ENCODE assay signal across 18 cellular contexts in the genomic region with DNA sequence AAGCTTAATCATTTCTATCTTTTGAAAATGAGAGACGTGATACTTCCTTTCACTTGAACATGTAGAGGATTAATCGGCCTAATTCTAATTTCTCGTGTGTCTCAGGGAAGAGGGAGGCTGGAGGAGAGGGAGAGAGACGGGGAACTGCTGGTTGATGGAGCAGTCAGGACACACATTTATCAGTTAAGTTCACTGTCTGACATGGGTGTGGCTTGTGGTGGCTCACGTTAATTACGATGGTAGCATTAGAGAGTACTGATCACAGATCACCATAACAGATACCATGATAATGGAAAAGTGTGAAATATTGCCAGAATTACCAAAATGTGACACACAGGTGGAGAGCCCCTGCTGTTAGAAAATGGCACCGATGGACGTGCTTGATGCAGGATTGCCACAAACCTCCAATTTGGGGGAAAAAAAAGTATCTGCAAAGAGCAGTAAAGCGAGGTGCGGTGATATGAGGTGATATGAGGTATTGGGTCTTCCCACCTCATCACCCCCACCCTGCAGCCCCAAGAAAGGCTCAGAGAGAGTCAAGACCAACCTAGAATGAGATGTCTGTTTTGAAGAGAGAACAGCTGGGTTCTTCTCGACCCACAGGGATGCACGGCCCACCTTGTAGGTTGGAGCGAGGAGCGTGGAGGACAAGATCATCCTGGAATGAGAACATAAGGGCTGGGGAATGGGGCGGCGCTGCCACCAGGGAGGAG. TPM values are rescaled to one million over a fixed set of nuclear protein-coding genes. Genes with fewer than 3 reads are reported as not detected.
DNase-seq lines count a peak whose midpoint lies in the region; ATAC-seq and TF ChIP-seq lines count a peak whose summit lies in the region.
"Had no signal": no experiment of that assay in that cellular context is flagged by ENCODE, and none has a peak within 500 bp of the region (broad histone marks: within the 10 kb centered on the region; RNA-seq: fewer than 3 reads in every experiment).

No MANE protein-coding gene starts in this region.

- peaks cover 0 to 7% (median 4%) of the 10 kb centered on the region in 7 donors for H3K9me3 Mint-ChIP-seq in CD4-positive, CD25-positive, alpha-beta regulatory T cell
- peaks cover 4 to 11% (median 8%) of the 10 kb centered on the region in 5 donors for H3K9me3 Mint-ChIP-seq in CD8-positive, alpha-beta memory T cell
- H3K9me3 Mint-ChIP-seq in central memory CD8-positive, alpha-beta T cell: peaks cover 13% of the 10 kb centered on the region

- peaks cover 25 to 60% (median 45%) of the 10 kb centered on the region in 4 donors for H3K4me1 Mint-ChIP-seq in CD4-positive, CD25-positive, alpha-beta regulatory T cell
- H3K4me1 Mint-ChIP-seq in CD8-positive, alpha-beta memory T cell: peaks cover 56 to 74% (median 70%) of the 10 kb centered on the region in 3 donors
- H3K4me1 Mint-ChIP-seq in central memory CD8-positive, alpha-beta T cell: peaks cover 61% of the 10 kb centered on the region

- H3K27me3 Mint-ChIP-seq in CD4-positive, CD25-positive, alpha-beta regulatory T cell: peaks cover 11% of the 10 kb centered on the region
- peaks cover 0 to 4% of the 10 kb centered on the region in 2 donors for H3K27me3 Mint-ChIP-seq in CD8-positive, alpha-beta memory T cell
- no peaks in the 10 kb centered on the region for H3K27me3 Mint-ChIP-seq in central memory CD8-positive, alpha-beta T cell

- peaks cover 46% of the 10 kb centered on the region for H3K36me3 Mint-ChIP-seq in CD4-positive, CD25-positive, alpha-beta regulatory T cell
- H3K36me3 Mint-ChIP-seq in CD8-positive, alpha-beta memory T cell: peaks cover 27 to 30% (median 29%) of the 10 kb centered on the region in 3 donors
- peaks cover 26% of the 10 kb centered on the region for H3K36me3 Mint-ChIP-seq in central memory CD8-positive, alpha-beta T cell (ENCODE audit: insufficient read depth)

- peak overlapping the region in 2 of 3 donors; percentile 10 to 71 for H3K27ac Mint-ChIP-seq in CD4-positive, CD25-positive, alpha-beta regulatory T cell
- H3K27ac Mint-ChIP-seq in CD8-positive, alpha-beta memory T cell: peak overlapping the region in 7 of 8 donors; percentile 20 to 87 (median 70)
- peak overlapping the region; percentile 68 for H3K27ac Mint-ChIP-seq in central memory CD8-positive, alpha-beta T cell (ENCODE audit: low read depth)

- no peak overlapping the region for H3K4me3 ChIP-seq in CD4-positive, CD25-positive, alpha-beta regulatory T cell (ENCODE audit: low read depth, low read length)
- no peak overlapping the region for H3K4me3 ChIP-seq in CD8-positive, alpha-beta memory T cell (ENCODE audit: low read length)
- no peak overlapping the region for H3K4me3 ChIP-seq in mucosa of descending colon
- H3K4me3 ChIP-seq: HAP-1, MG63 had no signal

- no peak overlapping the region for H3K27ac ChIP-seq in CD4-positive, CD25-positive, alpha-beta regulatory T cell (ENCODE audit: insufficient read depth, low read length, poor library complexity, severe bottlenecking)
- H3K27ac ChIP-seq in CD8-positive, alpha-beta memory T cell (ENCODE audit: low read depth, low read length): no peak overlapping the region
- H3K27ac ChIP-seq: KMS-11 had no signal

- peaks cover 13% of the 10 kb centered on the region for H3K4me1 ChIP-seq in CD4-positive, CD25-positive, alpha-beta regulatory T cell (ENCODE audit: control insufficient read depth, insufficient read depth, low read length, poor library complexity, severe bottlenecking)
- peaks cover 31% of the 10 kb centered on the region for H3K4me1 ChIP-seq in CD8-positive, alpha-beta memory T cell (ENCODE audit: insufficient read depth, low read length)
- no peaks in the 10 kb centered on the region for H3K4me1 ChIP-seq in mucosa of descending colon (ENCODE audit: low read depth)
- H3K4me1 ChIP-seq: HAP-1 had no signal

- peaks cover 0 to 2% of the 10 kb centered on the region in 2 experiments for H3K9me3 ChIP-seq in CD4-positive, CD25-positive, alpha-beta regulatory T cell (ENCODE audit: control insufficient read depth in 2 of 2, low read length in 2 of 2)
- H3K9me3 ChIP-seq in CD8-positive, alpha-beta memory T cell (ENCODE audit: low read length): peaks cover 4% of the 10 kb centered on the region
- H3K9me3 ChIP-seq in mucosa of descending colon: peaks cover 13% of the 10 kb centered on the region

- H3K4me3 Mint-ChIP-seq in CD4-positive, CD25-positive, alpha-beta regulatory T cell: peak overlapping the region in 1 of 4 donors; percentile 33
- peak overlapping the region in 2 of 7 donors; percentile 20 to 84 for H3K4me3 Mint-ChIP-seq in CD8-positive, alpha-beta memory T cell
- H3K4me3 Mint-ChIP-seq in central memory CD8-positive, alpha-beta T cell: no peak overlapping the region

- intact Hi-C loops in posterior vena cava (cut with DNase I) (no loop called here), mucosa of descending colon (cut with DNase I, micrococcal nuclease) (no loop called here)

- TF ChIP-seq CTCF in mucosa of descending colon (IDR thresholded peaks at IDR 0.05): no peak

- POLR2A ChIA-PET in CD8-positive, alpha-beta memory T cell (lab: Charles Lee): no interaction called here

- H3K36me3 ChIP-seq in CD4-positive, CD25-positive, alpha-beta regulatory T cell (ENCODE audit: control insufficient read depth, insufficient read depth, low read length): peaks cover 5% of the 10 kb centered on the region
- no peaks in the 10 kb centered on the region for H3K36me3 ChIP-seq in CD8-positive, alpha-beta memory T cell (ENCODE audit: insufficient read depth, low read length)
- H3K36me3 ChIP-seq in mucosa of descending colon (ENCODE audit: low read depth): no peaks in the 10 kb centered on the region
- H3K36me3 ChIP-seq: HAP-1 had no signal

- no peaks in the 10 kb centered on the region for H3K27me3 ChIP-seq in CD4-positive, CD25-positive, alpha-beta regulatory T cell (ENCODE audit: control insufficient read depth, insufficient read depth, low read length)
- no peaks in the 10 kb centered on the region for H3K27me3 ChIP-seq in CD8-positive, alpha-beta memory T cell (ENCODE audit: insufficient read depth, low read length, poor library complexity, severe bottlenecking)
- H3K27me3 ChIP-seq: MG63 had no signal

- ATAC-seq in CD4-positive, CD25-positive, alpha-beta regulatory T cell (ENCODE audit: low read depth in 2 of 2): no peak
- ATAC-seq in central memory CD8-positive, alpha-beta T cell (replicated peaks; ENCODE audit: extremely low read depth, poor library complexity, severe bottlenecking): no peak
- ATAC-seq in GM21529 (IDR thresholded peaks at IDR 0.05; ENCODE audit: unreplicated experiment) (no peak), mucosa of descending colon (no peak)
- ATAC-seq: HepG2, Right ventricle myocardium inferior had no signal

- DNase-seq in CD4-positive, CD25-positive, alpha-beta regulatory T cell: no peak
- no peak for DNase-seq in CD8-positive, alpha-beta memory T cell
- DNase-seq in central memory CD8-positive, alpha-beta T cell (ENCODE audit: low spot score in 2 of 2): no peak
- DNase-seq in posterior vena cava (ENCODE audit: low spot score): peak; percentile 35
- DNase-seq in mucosa of descending colon: no peak
- DNase-seq in mucosa of gallbladder (ENCODE audit: low spot score): no peak
- DNase-seq: AML-193, DMS79, MG63, NCI-H1092, NCI-H146, NCI-H2081 treated with DMSO at 0.1 percent for 48 hours, NCI-H510A treated with DMSO at 0.1 percent for 48 hours had no signal

- CTCF ChIA-PET in CD8-positive, alpha-beta memory T cell (lab: Charles Lee): interaction anchor here (1.0 kb wide), 1 partner anchor 18 kb away, joined by 3 read pairs; no protein-coding TSS in a partner anchor

RNA-seq across cellular contexts. Expression of gene ZBED4, which starts 19.7 kb away (rescaled TPM):
- total RNA-seq in CD4-positive, CD25-positive, alpha-beta regulatory T cell: 17.1 TPM
- polyA plus RNA-seq in CD4-positive, CD25-positive, alpha-beta regulatory T cell: 1 to 10 TPM; 6.1 to 7.4 (median 6.9) TPM
- 10 to 100 TPM; 24.2 to 24.3 TPM for total RNA-seq in CD8-positive, alpha-beta memory T cell
- 11.1 TPM for polyA plus RNA-seq in CD8-positive, alpha-beta memory T cell
- total RNA-seq in posterior vena cava (1 to 10 TPM; 7.3 to 8.5 TPM), mucosa of descending colon (10 to 100 TPM; 13.7 to 18.2 (median 18.1) TPM), mucosa of gallbladder (11.2 TPM)

RNA-seq across cellular contexts. Expression of gene ALG12, which starts 44.9 kb away (rescaled TPM):
- 18.1 TPM for total RNA-seq in CD4-positive, CD25-positive, alpha-beta regulatory T cell
- polyA plus RNA-seq in CD4-positive, CD25-positive, alpha-beta regulatory T cell: 10 to 100 TPM; 12.6 to 16.9 (median 15.0) TPM
- total RNA-seq in CD8-positive, alpha-beta memory T cell: 10 to 100 TPM; 21.0 TPM
- 21.8 TPM for polyA plus RNA-seq in CD8-positive, alpha-beta memory T cell
- 10 to 100 TPM in 1 of 2 donors, 1 to 10 TPM in 1; 8.9 to 11.7 TPM for total RNA-seq in posterior vena cava
- total RNA-seq in mucosa of descending colon: 10 to 100 TPM; 21.7 to 28.7 (median 25.5) TPM
- 36.7 TPM for total RNA-seq in mucosa of gallbladder

RNA-seq across cellular contexts. Expression of gene CRELD2, which starts 45.0 kb away (rescaled TPM):
- 37.8 TPM for total RNA-seq in CD4-positive, CD25-positive, alpha-beta regulatory T cell
- 10 to 100 TPM; 22.4 to 38.2 (median 31.8) TPM for polyA plus RNA-seq in CD4-positive, CD25-positive, alpha-beta regulatory T cell
- total RNA-seq in CD8-positive, alpha-beta memory T cell: 10 to 100 TPM; 49.4 to 50.7 TPM
- 53.2 TPM for polyA plus RNA-seq in CD8-positive, alpha-beta memory T cell
- 10 to 100 TPM; 27.5 to 45.4 TPM for total RNA-seq in posterior vena cava
- total RNA-seq in mucosa of descending colon: 10 to 100 TPM; 27.6 to 57.6 (median 32.2) TPM
- 56.6 TPM for total RNA-seq in mucosa of gallbladder

RNA-seq across cellular contexts. Expression of gene BRD1, which starts 45.7 kb away (rescaled TPM):
- total RNA-seq in CD4-positive, CD25-positive, alpha-beta regulatory T cell: 133 TPM
- polyA plus RNA-seq in CD4-positive, CD25-positive, alpha-beta regulatory T cell: 1 to 10 TPM; 2.0 to 2.4 (median 2.2) TPM
- 10 to 100 TPM; 32.9 to 35.1 TPM for total RNA-seq in CD8-positive, alpha-beta memory T cell
- polyA plus RNA-seq in CD8-positive, alpha-beta memory T cell: 4.9 TPM
- 10 to 100 TPM; 20.8 to 21.7 TPM for total RNA-seq in posterior vena cava
- total RNA-seq in mucosa of descending colon: 10 to 100 TPM; 33.4 to 51.3 (median 48.4) TPM
- total RNA-seq in mucosa of gallbladder: 45.3 TPM
